ENCODE assay signal across 8 cellular contexts in genomic region chr3:139520028-139520737, GRCh38. TPM values are rescaled to one million over a fixed set of nuclear protein-coding genes. Genes with fewer than 3 reads are reported as not detected.
DNase-seq lines count a peak whose midpoint lies in the region; TF ChIP-seq lines count a peak whose summit lies in the region.
"Had no signal": no experiment of that assay in that cellular context is flagged by ENCODE, and none has a peak within 500 bp of the region (broad histone marks: within the 10 kb centered on the region; RNA-seq: fewer than 3 reads in every experiment).

No MANE protein-coding gene starts in this region.

- no peaks in the 10 kb centered on the region for H3K9me3 Mint-ChIP-seq in osteocyte (ENCODE audit: unreplicated experiment)

- peaks cover 7% of the 10 kb centered on the region for H3K27me3 Mint-ChIP-seq in osteocyte (ENCODE audit: unreplicated experiment)

- H3K27ac Mint-ChIP-seq in osteocyte (ENCODE audit: unreplicated experiment): no peak overlapping the region

- no peak overlapping the region for H3K27ac ChIP-seq in colonic mucosa
- no peak overlapping the region for H3K27ac ChIP-seq in prostate gland
- H3K27ac ChIP-seq: SK-N-MC had no signal

- H3K9ac ChIP-seq in colonic mucosa (ENCODE audit: low read depth in 2 of 2, low read length in 2 of 2): no peak overlapping the region

- no peaks in the 10 kb centered on the region for H3K4me1 Mint-ChIP-seq in osteocyte (ENCODE audit: unreplicated experiment)

- no peaks in the 10 kb centered on the region for H3K36me3 ChIP-seq in colonic mucosa
- H3K36me3 ChIP-seq in prostate gland: peaks cover 0 to 3% of the 10 kb centered on the region in 2 donors

- intact Hi-C loops in colonic mucosa (cut with DNase I) (no loop called here), prostate gland (cut with DNase I) (no loop called here)

- peak; percentile 68 for TF ChIP-seq CTCF in GM12875 (IDR thresholded peaks at IDR 0.05; ENCODE audit: borderline replicate concordance, insufficient read depth, low read depth, low read length)
- TF ChIP-seq CTCF in colonic mucosa (IDR thresholded peaks at IDR 0.05): peak; percentile 35
- peak; percentile 21 for TF ChIP-seq CTCF in osteocyte (IDR thresholded peaks at IDR 0.05)
- peak in 1 of 4 experiments; percentile 20 for TF ChIP-seq CTCF in prostate gland (IDR thresholded peaks at IDR 0.05)

- no peak for TF ChIP-seq POLR2A in prostate gland (IDR thresholded peaks at IDR 0.05)

- H3K4me1 ChIP-seq in colonic mucosa (no peaks in the 10 kb centered on the region), prostate gland (replicated peaks) (no peaks in the 10 kb centered on the region)

- WGBS in prostate gland: 85% methylated on average over 7 of the region's 7 CpGs

- DNase-seq in M059J (ENCODE audit: low read depth) (peak; percentile 66), colonic mucosa (peak; percentile 47), osteocyte (ENCODE audit: extremely low spot score, unreplicated experiment) (peak; percentile 77), prostate gland (ENCODE audit: low spot score) (no peak), DMS153 treated with DMSO at 0.1 percent for 48 hours (lab: John Stamatoyannopoulos, UW; ENCODE audit: unreplicated experiment) (no peak)
- DNase-seq in effector CD4-positive, alpha-beta T cell: no peak

- no peak overlapping the region for H3K4me3 Mint-ChIP-seq in osteocyte (ENCODE audit: unreplicated experiment)

- H3K36me3 Mint-ChIP-seq in osteocyte (ENCODE audit: unreplicated experiment): no peaks in the 10 kb centered on the region

- no peak overlapping the region for H3K4me3 ChIP-seq in GM12875 (ENCODE audit: low read depth, low read length)
- no peak overlapping the region for H3K4me3 ChIP-seq in colonic mucosa
- H3K4me3 ChIP-seq in prostate gland: no peak overlapping the region
- H3K4me3 ChIP-seq: SK-N-MC had no signal

- no peaks in the 10 kb centered on the region for H3K9me3 ChIP-seq in colonic mucosa
- H3K9me3 ChIP-seq in prostate gland: no peaks in the 10 kb centered on the region

- H3K27me3 ChIP-seq in colonic mucosa (no peaks in the 10 kb centered on the region), prostate gland (replicated peaks; ENCODE audit: insufficient read depth) (no peaks in the 10 kb centered on the region)

RNA-seq across cellular contexts. Expression of gene RBP1, which starts 19.4 kb away (rescaled TPM):
- 24.4 and 28.6 TPM in 2 replicates for total RNA-seq in M059J (2014; rRNA removed; shearing (Covaris generic))
- total RNA-seq in colonic mucosa (1 to 10 TPM; 3.8 to 5.5 TPM), osteocyte (6.4 and 7.3 TPM in 2 replicates), prostate gland (10 to 100 TPM in 1 of 2 donors, 1 to 10 TPM in 1; 7.3 to 53.3 TPM)

RNA-seq across cellular contexts. Expression of gene RBP2, which starts 43.9 kb away (rescaled TPM):
- not detected in 2 replicates for total RNA-seq in M059J (2014; rRNA removed; shearing (Covaris generic))
- 1 to 10 TPM; 1.4 to 3.1 TPM for total RNA-seq in colonic mucosa
- total RNA-seq in osteocyte: not detected in 2 replicates
- total RNA-seq in prostate gland: not detected

Comparison
In these comparisons a context has a peak if more than half of its experiments do, and no peak if none do; other contexts are left out.
1. DNase-seq: peak in M059J (single experiment), colonic mucosa (single experiment) and osteocyte (single experiment); none in prostate gland (single experiment), effector CD4-positive, alpha-beta T cell (single experiment) and DMS153 treated with DMSO at 0.1 percent for 48 hours (single experiment).